8 cellular contexts compared by ENCODE assay signal in genomic region chr10:16519908-16520861, GRCh38. TPM values are rescaled to one million over a fixed set of nuclear protein-coding genes. Genes with fewer than 3 reads are reported as not detected.
DNase-seq lines count a peak whose midpoint lies in the region; ATAC-seq and TF ChIP-seq lines count a peak whose summit lies in the region.

No MANE protein-coding gene starts in this region.

- peaks cover 41% of the 10 kb centered on the region for H3K27me3 ChIP-seq in RWPE2 (ENCODE audit: insufficient read depth, poor library complexity, severe bottlenecking)
- H3K27me3 ChIP-seq in hepatocyte, result peaks cover 79% of the 10 kb centered on the region

- peaks cover 60% of the 10 kb centered on the region for H3K27me3 Mint-ChIP-seq in stimulated activated naive CD8-positive, alpha-beta T cell treated with anti-CD3 and anti-CD28 coated beads, Interleukin-15, amount 100 ng/mL, for 72 hours

- H3K9me3 ChIP-seq in RWPE2 (ENCODE audit: severe bottlenecking), result no peaks in the 10 kb centered on the region
- H3K9me3 ChIP-seq in hepatocyte (ENCODE audit: low read depth), result no peaks in the 10 kb centered on the region

- no peaks in the 10 kb centered on the region for H3K9me3 Mint-ChIP-seq in stimulated activated naive CD8-positive, alpha-beta T cell treated with anti-CD3 and anti-CD28 coated beads, Interleukin-15, amount 100 ng/mL, for 72 hours

- DNase-seq in NCI-H1092 treated with DMSO at 0.1 percent for 48 hours (lab: John Stamatoyannopoulos, UW), result peak; percentile 21
- DNase-seq in NCI-H1092 (lab: John Stamatoyannopoulos, UW), result no peak
- DNase-seq in RWPE2 (ENCODE audit: low spot score), result no peak
- DNase-seq in hepatocyte (ENCODE audit: low spot score), result peak; percentile 8
- DNase-seq in stimulated activated naive CD8-positive, alpha-beta T cell treated with anti-CD3 and anti-CD28 coated beads, Interleukin-15, amount 100 ng/mL, for 72 hours, result peak; percentile 18 to 26
- DNase-seq in nucleus accumbens (lab: John Stamatoyannopoulos, UW), result no peak
- DNase-seq in A172 (ENCODE audit: low spot score), result no peak

- H4K20me1 ChIP-seq in hepatocyte (ENCODE audit: insufficient read depth, poor library complexity, severe bottlenecking), result no peaks in the 10 kb centered on the region

- no peaks in the 10 kb centered on the region for H3K9me2 ChIP-seq in hepatocyte (replicated peaks; ENCODE audit: insufficient read depth)

- H3K79me2 ChIP-seq in hepatocyte, result no peaks in the 10 kb centered on the region

- peaks cover 17% of the 10 kb centered on the region for H3K4me1 Mint-ChIP-seq in stimulated activated naive CD8-positive, alpha-beta T cell treated with anti-CD3 and anti-CD28 coated beads, Interleukin-15, amount 100 ng/mL, for 72 hours

- H3K4me2 ChIP-seq in hepatocyte, result peak overlapping the region; percentile 99

- peak overlapping the region; percentile 75 to 78 for H3K4me3 Mint-ChIP-seq in stimulated activated naive CD8-positive, alpha-beta T cell treated with anti-CD3 and anti-CD28 coated beads, Interleukin-15, amount 100 ng/mL, for 72 hours

- no peak for TF ChIP-seq CTCF in RWPE2 (IDR thresholded peaks at IDR 0.05; ENCODE audit: poor library complexity, severe bottlenecking)
- no peak for TF ChIP-seq CTCF in hepatocyte (IDR thresholded peaks at IDR 0.05; ENCODE audit: poor library complexity)

- H2AFZ ChIP-seq in hepatocyte, result no peak overlapping the region

- H3K4me3 ChIP-seq in RWPE2 (ENCODE audit: severe bottlenecking) (peak overlapping the region; percentile 15), hepatocyte (peak overlapping the region; percentile 83)

- 3% methylated on average over 79 of the region's 104 CpGs for WGBS in hepatocyte (ENCODE audit: low lambda C conversion rate, missing lambda C conversion rate)

- no peak overlapping the region for H3K27ac ChIP-seq in RWPE2 (ENCODE audit: poor library complexity, severe bottlenecking)
- H3K27ac ChIP-seq in hepatocyte, result no peak overlapping the region

- ATAC-seq in GM21825 (IDR thresholded peaks at IDR 0.05; ENCODE audit: unreplicated experiment) (peak; percentile 33), RWPE2 (ENCODE audit: low read depth) (peak; percentile 53; the same call in 2 of the 3 replicates)
- ATAC-seq in stimulated activated naive CD8-positive, alpha-beta T cell treated with anti-CD3 and anti-CD28 coated beads, Interleukin-15, amount 100 ng/mL, for 72 hours, result peak; percentile 67

- H3K36me3 ChIP-seq in RWPE2 (ENCODE audit: low read depth) (no peaks in the 10 kb centered on the region), hepatocyte (replicated peaks; ENCODE audit: insufficient read depth, low read depth) (no peaks in the 10 kb centered on the region)

- no peaks in the 10 kb centered on the region for H3K4me1 ChIP-seq in RWPE2 (ENCODE audit: insufficient read depth, poor library complexity, severe bottlenecking)
- peaks cover 12% of the 10 kb centered on the region for H3K4me1 ChIP-seq in hepatocyte (ENCODE audit: insufficient read depth)

- no peak overlapping the region for H3K27ac Mint-ChIP-seq in stimulated activated naive CD8-positive, alpha-beta T cell treated with anti-CD3 and anti-CD28 coated beads, Interleukin-15, amount 100 ng/mL, for 72 hours

RNA-seq across cellular contexts. Expression of gene C1QL3, which starts 1.5 kb away (rescaled TPM):
- 0.52 and 0.53 TPM in 2 replicates for total RNA-seq in hepatocyte
- polyA plus RNA-seq in hepatocyte, result 0.52 and 0.82 TPM in 2 replicates
- total RNA-seq in A172 (2014; rRNA removed; shearing (Covaris generic)), result not detected in 2 replicates

Comparison
In these comparisons a context has a peak if more than half of its experiments do, and no peak if none do; other contexts are left out.
1. DNase-seq: peak in NCI-H1092 treated with DMSO at 0.1 percent for 48 hours (single experiment), hepatocyte (single experiment) and stimulated activated naive CD8-positive, alpha-beta T cell treated with anti-CD3 and anti-CD28 coated beads, Interleukin-15, amount 100 ng/mL, for 72 hours (2 of 2); none in NCI-H1092 (single experiment), RWPE2 (single experiment), nucleus accumbens (0 of 56) and A172 (single experiment).
2. Peak in every context shown above with its lines, with median percentiles within 50 percentile points of each other: ATAC-seq.